In genomic region chr5:43040287-43041098, GRCh38 we compare ENCODE assay signal across 1 cellular context.
TF ChIP-seq lines count a peak whose summit lies in the region.

Gene ANXA2R (minus strand): TSS chr5:43040319. CDS start chr5:43040046, 273 bp downstream.

TF ChIP-seq in H1, 55 proteins besides CTCF, POLR2A, EP300 and RAD21 (continued from another document):
- peak in 1 of 2 experiments; percentile 38; a peak in 1 of 4 replicates for TF ChIP-seq SIN3A (conservative IDR thresholded peaks at IDR 0.05 in 1 of 2, IDR thresholded peaks at IDR 0.05 in 1 of 2; ENCODE audit: low read depth in 1 of 2, low read length in 2 of 2)
- TF ChIP-seq E2F6 (IDR thresholded peaks at IDR 0.05): peak; percentile 5; the same call in 1 of the 2 replicates
- TF ChIP-seq USF2 (IDR thresholded peaks at IDR 0.05; ENCODE audit: low read length): no peak
